ENCODE assay signal across 1 cellular context in the genomic region with DNA sequence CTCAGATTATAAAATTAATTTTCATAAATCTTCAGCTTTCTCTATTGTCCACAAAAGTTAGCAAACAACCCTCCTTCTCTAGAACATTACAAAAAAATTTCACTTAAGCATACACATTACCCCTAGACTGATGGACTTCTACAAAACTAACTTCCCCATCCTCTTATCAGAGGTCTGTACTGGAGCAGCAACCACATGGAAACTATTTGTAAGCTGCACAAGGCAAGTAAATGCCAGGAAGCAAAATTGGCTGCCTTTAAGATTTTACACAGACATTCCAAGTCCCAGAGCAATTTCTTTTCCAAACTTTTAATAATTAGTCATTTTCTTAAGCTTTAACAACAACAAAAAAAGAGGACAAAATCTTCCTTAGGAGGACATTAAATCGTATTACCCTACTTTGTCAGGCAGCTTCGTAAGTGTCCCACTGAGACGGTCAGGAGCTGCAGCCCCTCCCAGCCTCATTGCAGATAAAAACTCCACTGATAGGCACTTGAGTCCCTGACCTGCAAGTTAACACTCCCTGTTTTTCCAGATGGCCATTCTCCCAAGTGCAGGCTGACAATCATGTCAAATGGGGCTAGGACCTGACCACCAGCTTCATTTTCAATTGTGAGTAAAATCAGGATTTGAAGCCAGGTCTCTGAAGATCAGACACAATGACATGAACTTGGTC.
TF ChIP-seq lines count a peak whose summit lies in the region.

No MANE protein-coding gene starts in this region.

TF ChIP-seq in K562, 482 proteins besides CTCF, POLR2A, EP300 and RAD21 (continued from another document):
- TF ChIP-seq, protein P1, sequence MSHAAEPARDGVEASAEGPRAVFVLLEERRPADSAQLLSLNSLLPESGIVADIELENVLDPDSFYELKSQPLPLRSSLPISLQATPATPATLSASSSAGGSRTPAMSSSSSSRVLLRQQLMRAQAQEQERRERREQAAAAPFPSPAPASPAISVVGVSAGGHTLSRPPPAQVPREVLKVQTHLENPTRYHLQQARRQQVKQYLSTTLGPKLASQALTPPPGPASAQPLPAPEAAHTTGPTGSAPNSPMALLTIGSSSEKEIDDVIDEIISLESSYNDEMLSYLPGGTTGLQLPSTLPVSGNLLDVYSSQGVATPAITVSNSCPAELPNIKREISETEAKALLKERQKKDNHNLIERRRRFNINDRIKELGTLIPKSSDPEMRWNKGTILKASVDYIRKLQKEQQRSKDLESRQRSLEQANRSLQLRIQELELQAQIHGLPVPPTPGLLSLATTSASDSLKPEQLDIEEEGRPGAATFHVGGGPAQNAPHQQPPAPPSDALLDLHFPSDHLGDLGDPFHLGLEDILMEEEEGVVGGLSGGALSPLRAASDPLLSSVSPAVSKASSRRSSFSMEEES (CRISPR knock-in tag; IDR thresholded peaks at IDR 0.05): no peak
